8 cellular contexts compared by ENCODE assay signal in genomic region chr18:57436193-57436964, GRCh38. TPM values are rescaled to one million over a fixed set of nuclear protein-coding genes. Genes with fewer than 3 reads are reported as not detected.
A peak's percentile ranks its signal among the peaks of the same experiment; 100 is the strongest.
DNase-seq lines count a peak whose midpoint lies in the region; ATAC-seq, FAIRE-seq and TF ChIP-seq lines count a peak whose summit lies in the region.

No MANE protein-coding gene starts in this region.

- no peak for DNase-seq in A549 (ENCODE audit: low read depth in 1 of 2, low spot score in 1 of 2)
- peak; percentile 25 for DNase-seq in DMS79 treated with DMSO at 0.1 percent for 48 hours (lab: John Stamatoyannopoulos, UW)
- no peak for DNase-seq in activated CD4-positive, alpha-beta memory T cell treated with anti-CD3 and anti-CD28 coated beads, Interleukin-2, amount 10 ng/mL, durations not matched to agents 7 days and 5 days
- peak; percentile 21 for DNase-seq in kidney tubule cell (ENCODE audit: low spot score)
- no peak for DNase-seq in NOMO-1 treated with dmso at 0.1 percent for 144 hours (lab: John Stamatoyannopoulos, UW; ENCODE audit: unreplicated experiment)
- no peak for DNase-seq in SW 1271 (lab: John Stamatoyannopoulos, UW)

- no peak for TF ChIP-seq EP300 in A549 (IDR thresholded peaks at IDR 0.05)

- TF ChIP-seq POLR2A in A549 (IDR thresholded peaks at IDR 0.05; ENCODE audit: low read length), result no peak

- TF ChIP-seq CTCF in A549 (IDR thresholded peaks at IDR 0.05), result no peak

- H3K27me3 Mint-ChIP-seq in activated CD4-positive, alpha-beta memory T cell treated with anti-CD3 and anti-CD28 coated beads, Interleukin-2, amount 10 ng/mL, durations not matched to agents 7 days and 5 days, result peaks cover 89% of the 10 kb centered on the region

- H3K27ac ChIP-seq in A549, result no peak overlapping the region

- peak overlapping the region; percentile 54 for H3K27ac Mint-ChIP-seq in activated CD4-positive, alpha-beta memory T cell treated with anti-CD3 and anti-CD28 coated beads, Interleukin-2, amount 10 ng/mL, durations not matched to agents 7 days and 5 days

- no peak for FAIRE-seq in A549 (lab: Jason Lieb, UNC)

- no peaks in the 10 kb centered on the region for H3K9me3 ChIP-seq in A549

- peak overlapping the region; percentile 38 for H3K4me3 Mint-ChIP-seq in activated CD4-positive, alpha-beta memory T cell treated with anti-CD3 and anti-CD28 coated beads, Interleukin-2, amount 10 ng/mL, durations not matched to agents 7 days and 5 days

- H3K4me3 ChIP-seq in A549, result peak overlapping the region; percentile 52; the same call in 2 of the 3 replicates

- POLR2A ChIA-PET in A549 (lab: Yijun Ruan, JAX), result no interaction called here
- POLR2A ChIA-PET in activated CD4-positive, alpha-beta memory T cell treated with anti-CD3 and anti-CD28 coated beads, Interleukin-2, amount 10 ng/mL, durations not matched to agents 7 days and 5 days (lab: Charles Lee), result no interaction called here

- TF ChIP-seq RAD21 in A549 (conservative IDR thresholded peaks at IDR 0.05 in 1 of 2, IDR thresholded peaks at IDR 0.05 in 1 of 2), result no peak

- no peaks in the 10 kb centered on the region for H3K9me3 Mint-ChIP-seq in activated CD4-positive, alpha-beta memory T cell treated with anti-CD3 and anti-CD28 coated beads, Interleukin-2, amount 10 ng/mL, durations not matched to agents 7 days and 5 days

- H3K4me2 ChIP-seq in A549, result peak overlapping the region; percentile 92

- peaks cover 19% of the 10 kb centered on the region for H3K36me3 Mint-ChIP-seq in activated CD4-positive, alpha-beta memory T cell treated with anti-CD3 and anti-CD28 coated beads, Interleukin-2, amount 10 ng/mL, durations not matched to agents 7 days and 5 days (ENCODE audit: low read depth)

- ATAC-seq in A549 (no peak), GM19463 (IDR thresholded peaks at IDR 0.05; ENCODE audit: unreplicated experiment) (no peak), HG03196 (IDR thresholded peaks at IDR 0.05; ENCODE audit: unreplicated experiment) (no peak)

- H3K4me1 ChIP-seq in A549, result peaks cover 8% of the 10 kb centered on the region; the same call in 2 of the 3 replicates

- 99% methylated on average over 50 of the region's 62 CpGs for WGBS in A549 (ENCODE audit: missing lambda C conversion rate)

- H3K4me1 Mint-ChIP-seq in activated CD4-positive, alpha-beta memory T cell treated with anti-CD3 and anti-CD28 coated beads, Interleukin-2, amount 10 ng/mL, durations not matched to agents 7 days and 5 days, result peaks cover 31% of the 10 kb centered on the region

- CTCF ChIA-PET in A549 (lab: Yijun Ruan, JAX), result interaction anchor here (0.7 to 2.9 kb wide), 8 partner anchors 11 to 688 kb away, joined by 3 to 27 read pairs (median 3); no protein-coding TSS in a partner anchor
- CTCF ChIA-PET in activated CD4-positive, alpha-beta memory T cell treated with anti-CD3 and anti-CD28 coated beads, Interleukin-2, amount 10 ng/mL, durations not matched to agents 7 days and 5 days (lab: Charles Lee), result no interaction called here

TF ChIP-seq in A549, 52 proteins besides CTCF, POLR2A, EP300 and RAD21:
- TF ChIP-seq HES2 (IDR thresholded peaks at IDR 0.05) (no peak), RNF2 (IDR thresholded peaks at IDR 0.05; ENCODE audit: borderline replicate concordance, low read depth) (no peak), ZFP36 (IDR thresholded peaks at IDR 0.05; ENCODE audit: borderline replicate concordance, partially characterized antibody) (no peak), E2F6 (IDR thresholded peaks at IDR 0.05; ENCODE audit: borderline replicate concordance, low read depth) (no peak), EHF (CRISPR knock-in tag; IDR thresholded peaks at IDR 0.05) (no peak), HOXB13 (CRISPR knock-in tag; IDR thresholded peaks at IDR 0.05; ENCODE audit: low read depth) (no peak), PHF8 (IDR thresholded peaks at IDR 0.05; ENCODE audit: borderline replicate concordance, low read depth) (no peak), KDM5A (IDR thresholded peaks at IDR 0.05) (no peak), CHD4 (IDR thresholded peaks at IDR 0.05; ENCODE audit: borderline replicate concordance) (no peak), KDM1A (IDR thresholded peaks at IDR 0.05; ENCODE audit: low read depth) (no peak), TP53 (CRISPR knock-in tag; IDR thresholded peaks at IDR 0.05) (no peak)
- TF ChIP-seq, protein P1, sequence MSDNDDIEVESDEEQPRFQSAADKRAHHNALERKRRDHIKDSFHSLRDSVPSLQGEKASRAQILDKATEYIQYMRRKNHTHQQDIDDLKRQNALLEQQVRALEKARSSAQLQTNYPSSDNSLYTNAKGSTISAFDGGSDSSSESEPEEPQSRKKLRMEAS (IDR thresholded peaks at IDR 0.05), result no peak

RNA-seq across cellular contexts. Expression of gene ONECUT2, which starts 1.2 kb away (rescaled TPM):
- 0.62 and 0.73 TPM in 2 replicates for polyA plus RNA-seq in A549 (2011; rRNA removed)
- polyA plus RNA-seq in A549 (2012; cell fraction: cytosol; rRNA removed), result 0.08 and 0.10 TPM in 2 replicates
- polyA plus RNA-seq in A549 (2012; cell fraction: nucleus; rRNA removed), result 0.16 and 0.19 TPM in 2 replicates
- polyA plus RNA-seq in A549 (2017; fragmentation: RNase III; extraction: RNeasy Plus Mini Kit Qiagen cat#74134 plus additional on column Dnase treatment), result 0.32 to 0.47 TPM (median 0.45 TPM) in 3 replicates
- 0.91 and 1.6 TPM in 2 replicates for polyA minus RNA-seq in A549 (2011; rRNA and poly(A)+ RNA removed)
- not detected for total RNA-seq in activated CD4-positive, alpha-beta memory T cell treated with anti-CD3 and anti-CD28 coated beads, Interleukin-2, amount 10 ng/mL, durations not matched to agents 7 days and 5 days

Comparison
In these comparisons a context has a peak if more than half of its experiments do, and no peak if none do; other contexts are left out.
1. DNase-seq: peak in DMS79 treated with DMSO at 0.1 percent for 48 hours (single experiment) and kidney tubule cell (single experiment); none in A549 (0 of 2), activated CD4-positive, alpha-beta memory T cell treated with anti-CD3 and anti-CD28 coated beads, Interleukin-2, amount 10 ng/mL, durations not matched to agents 7 days and 5 days (single experiment), NOMO-1 treated with dmso at 0.1 percent for 144 hours (single experiment) and SW 1271 (0 of 2).